8 cellular contexts compared by ENCODE assay signal in genomic region chr9:33473643-33474352, GRCh38. TPM values are rescaled to one million over a fixed set of nuclear protein-coding genes. Genes with fewer than 3 reads are reported as not detected.
DNase-seq lines count a peak whose midpoint lies in the region; ATAC-seq and TF ChIP-seq lines count a peak whose summit lies in the region.

Gene NOL6, minus strand, starts transcription at chr9:33473924. Its CDS starts 82 bp downstream, at chr9:33473842.

- peak within 1 kb of the TSS; percentile 94 for H3K4me3 ChIP-seq in H7 (ENCODE audit: insufficient read depth, low read depth, low read length)

- H3K4me1 Mint-ChIP-seq in natural killer cell = peaks cover 20 to 21% of the 10 kb centered on the region in 2 donors

- H3K27me3 Mint-ChIP-seq in natural killer cell (ENCODE audit: low read depth in 2 of 2) = no peaks in the 10 kb centered on the region

- H3K36me3 Mint-ChIP-seq in natural killer cell = peaks cover 8% of the 10 kb centered on the region

- peak within 1 kb of the TSS; percentile 93 to 96 for H3K27ac Mint-ChIP-seq in natural killer cell

- H3K4me3 Mint-ChIP-seq in natural killer cell = peak within 1 kb of the TSS; percentile 100

- DNase-seq in ELF-1 (ENCODE audit: low read depth, low spot score) = peak; percentile 99
- DNase-seq in H7 = peak; percentile 97
- peak; percentile 99 for DNase-seq in M059J (ENCODE audit: low read depth)
- DNase-seq in SHP77 (lab: John Stamatoyannopoulos, UW) = peak; percentile 94 to 96
- peak; percentile 99 for DNase-seq in activated effector memory CD4-positive, alpha-beta T cell treated with Interleukin-2 at 50 U/mL for 16 hours
- peak; percentile 99 for DNase-seq in fibroblast of peridontal ligament (ENCODE audit: extremely low read depth)
- peak; percentile 97 for DNase-seq in natural killer cell
- DNase-seq in stimulated activated naive CD4-positive, alpha-beta T cell treated with Interleukin-2 at 50 U/mL for 16 hours (lab: John Stamatoyannopoulos, UW) = peak; percentile 98

- TF ChIP-seq CTCF in natural killer cell (IDR thresholded peaks at IDR 0.05) = no peak

- intact Hi-C loops in natural killer cell (cut with micrococcal nuclease) = loop anchor here (2.0 to 10.0 kb wide), 2 partner anchors 27 to 209 kb away; partner anchors contain the start of genes AQP3, BAG1 and CHMP5

- H3K27me3 ChIP-seq in H7 (ENCODE audit: control insufficient read depth, insufficient read depth, low read length) = no peaks in the 10 kb centered on the region

- peak; percentile 98 to 100 (median 98) for ATAC-seq in natural killer cell

- peaks cover 24% of the 10 kb centered on the region for H3K36me3 ChIP-seq in H7 (replicated peaks; ENCODE audit: control insufficient read depth, insufficient read depth, low read length)

- H3K9me3 Mint-ChIP-seq in natural killer cell = no peaks in the 10 kb centered on the region

RNA-seq across cellular contexts. Expression of gene NOL6, which starts in this region (rescaled TPM):
- total RNA-seq in H7 (2014; rRNA removed; shearing (Covaris generic)) = 53.9 and 59.7 TPM in 2 replicates
- 30.2 and 39.3 TPM in 2 replicates for total RNA-seq in M059J (2014; rRNA removed; shearing (Covaris generic))
- 10 to 100 TPM; 34.2 to 42.2 (median 38.2) TPM for total RNA-seq in natural killer cell

Comparison
In these comparisons a context has a peak if more than half of its experiments do, and no peak if none do; other contexts are left out.
1. Peak in every context shown above with its lines: DNase-seq, ATAC-seq and H3K4me3 ChIP-seq.